In genomic region chr3:14867936-14868570, GRCh38 we compare ENCODE assay signal across 15 cellular contexts. TPM values are rescaled to one million over a fixed set of nuclear protein-coding genes. Genes with fewer than 3 reads are reported as not detected.
"Had no signal": no experiment of that assay in that cellular context is flagged by ENCODE, and none has a peak within 500 bp of the region (broad histone marks: within the 10 kb centered on the region; RNA-seq: fewer than 3 reads in every experiment).

No MANE protein-coding gene starts in this region.

- H3K4me3 Mint-ChIP-seq: activated CD4-positive, alpha-beta memory T cell treated with anti-CD3 and anti-CD28 coated beads for 36 hours; activated T-cell treated with anti-CD3 and anti-CD28 coated beads, Interleukin-2, amount 50 U/mL, for 72 hours; naive thymus-derived CD8-positive, alpha-beta T cell; T-helper 2 cell treated with Interferon-gamma antibody and Interleukin-4, amounts not matched to agents 5 μg/mL and 100 μg/mL, for 36 hours had no signal

- H3K27ac Mint-ChIP-seq: activated CD4-positive, alpha-beta memory T cell treated with anti-CD3 and anti-CD28 coated beads for 36 hours; activated T-cell treated with anti-CD3 and anti-CD28 coated beads, Interleukin-2, amount 50 U/mL, for 72 hours; T-helper 2 cell treated with Interferon-gamma antibody and Interleukin-4, amounts not matched to agents 5 μg/mL and 100 μg/mL, for 36 hours had no signal

- H3K36me3 Mint-ChIP-seq: activated CD4-positive, alpha-beta memory T cell treated with anti-CD3 and anti-CD28 coated beads for 36 hours; naive thymus-derived CD8-positive, alpha-beta T cell had no signal

- H3K27me3 ChIP-seq: breast epithelium, transverse colon had no signal

- H3K4me3 ChIP-seq: breast epithelium, heart right ventricle, mucosa of descending colon, transverse colon had no signal

- H3K27ac ChIP-seq: breast epithelium, foreskin keratinocyte, transverse colon had no signal

- DNase-seq: activated CD4-positive, alpha-beta memory T cell treated with anti-CD3 and anti-CD28 coated beads for 36 hours; activated CD4-positive, alpha-beta T cell treated with anti-CD3 and anti-CD28 coated beads for 1 hour; activated gamma-delta T cell treated with Interleukin-2 at 50 U/mL for 16 hours; activated T-cell treated with anti-CD3 and anti-CD28 coated beads, Interleukin-2, amount 50 U/mL, for 72 hours; foreskin keratinocyte; heart right ventricle; mucosa of descending colon; naive thymus-derived CD8-positive, alpha-beta T cell; occipital lobe; SW 1271; transverse colon had no signal

- H3K36me3 ChIP-seq: breast epithelium, transverse colon had no signal

- H3K9me3 Mint-ChIP-seq: activated CD4-positive, alpha-beta memory T cell treated with anti-CD3 and anti-CD28 coated beads for 36 hours; activated T-cell treated with anti-CD3 and anti-CD28 coated beads, Interleukin-2, amount 50 U/mL, for 72 hours; naive thymus-derived CD8-positive, alpha-beta T cell; T-helper 2 cell treated with Interferon-gamma antibody and Interleukin-4, amounts not matched to agents 5 μg/mL and 100 μg/mL, for 36 hours had no signal

- ATAC-seq: activated T-cell treated with anti-CD3 and anti-CD28 coated beads, Interleukin-2, amount 50 U/mL, for 72 hours; foreskin keratinocyte; mucosa of descending colon; naive thymus-derived CD8-positive, alpha-beta T cell had no signal

- H3K27me3 Mint-ChIP-seq: activated CD4-positive, alpha-beta memory T cell treated with anti-CD3 and anti-CD28 coated beads for 36 hours had no signal

- H3K9me3 ChIP-seq: breast epithelium, heart right ventricle, mucosa of descending colon, transverse colon had no signal

- H3K4me1 ChIP-seq: breast epithelium, foreskin keratinocyte had no signal

- FAIRE-seq: endothelial cell of umbilical vein, islet of Langerhans had no signal

RNA-seq across cellular contexts. Expression of gene FGD5, which starts 49.3 kb away (rescaled TPM):
- total RNA-seq: activated T-cell treated with anti-CD3 and anti-CD28 coated beads, Interleukin-2, amount 50 U/mL, for 72 hours; foreskin keratinocyte had no signal
- polyA plus RNA-seq: foreskin keratinocyte; naive thymus-derived CD8-positive, alpha-beta T cell had no signal
